19 cellular contexts compared by ENCODE assay signal in genomic region chr18:7417742-7418141, GRCh38.
DNase-seq lines count a peak whose midpoint lies in the region; ATAC-seq and TF ChIP-seq lines count a peak whose summit lies in the region.
"Had no signal": no experiment of that assay in that cellular context is flagged by ENCODE, and none has a peak within 500 bp of the region (broad histone marks: within the 10 kb centered on the region; RNA-seq: fewer than 3 reads in every experiment).

No MANE protein-coding gene starts in this region.

- WGBS in hepatocyte (ENCODE audit: low lambda C conversion rate, missing lambda C conversion rate), result 43% methylated on average over 4 of the region's 4 CpGs

- H3K9me3 Mint-ChIP-seq in CD4-positive, alpha-beta memory T cell, result peaks cover 0 to 17% (median 3%) of the 10 kb centered on the region in 8 donors

- no peak overlapping the region for H3K27ac Mint-ChIP-seq in CD4-positive, alpha-beta memory T cell
- H3K27ac Mint-ChIP-seq: activated naive CD4-positive, alpha-beta T cell treated with anti-CD3 and anti-CD28 coated beads, Interleukin-2, amount 50 U/mL, for 24 hours had no signal

- no peak for ATAC-seq in HG03196 (IDR thresholded peaks at IDR 0.05; ENCODE audit: unreplicated experiment)
- ATAC-seq: activated CD4-positive, CD25-positive, alpha-beta regulatory T cell treated with anti-CD3 and anti-CD28 coated beads, Interleukin-2, amount 50 U/mL, for 24 hours; Panc1; sciatic nerve had no signal

- CTCF ChIA-PET in CD4-positive, alpha-beta memory T cell (lab: Charles Lee; ENCODE audit: partially characterized antibody), result no interaction called here

- H3K36me3 ChIP-seq in hepatocyte (replicated peaks; ENCODE audit: insufficient read depth, low read depth), result no peaks in the 10 kb centered on the region
- H3K36me3 ChIP-seq in CD4-positive, alpha-beta memory T cell (ENCODE audit: insufficient read depth, low read length), result no peaks in the 10 kb centered on the region
- H3K36me3 ChIP-seq: upper lobe of left lung had no signal

- H3K4me3 Mint-ChIP-seq in CD4-positive, alpha-beta memory T cell, result no peak overlapping the region
- H3K4me3 Mint-ChIP-seq: activated naive CD4-positive, alpha-beta T cell treated with anti-CD3 and anti-CD28 coated beads, Interleukin-2, amount 50 U/mL, for 24 hours; neural crest cell had no signal

- H2AFZ ChIP-seq in hepatocyte, result no peak overlapping the region

- H3K9me3 ChIP-seq in hepatocyte (ENCODE audit: low read depth), result no peaks in the 10 kb centered on the region
- no peaks in the 10 kb centered on the region for H3K9me3 ChIP-seq in CD4-positive, alpha-beta memory T cell (ENCODE audit: control insufficient read depth in 1 of 2, low read length in 2 of 2)

- H3K27ac ChIP-seq in hepatocyte, result no peak overlapping the region
- H3K27ac ChIP-seq in CD4-positive, alpha-beta memory T cell (ENCODE audit: low read depth, low read length), result no peak overlapping the region
- H3K27ac ChIP-seq: upper lobe of left lung had no signal

- intact Hi-C loops in CD4-positive, alpha-beta memory T cell (cut with micrococcal nuclease), result no loop called here

- no peak overlapping the region for H3K4me2 ChIP-seq in hepatocyte

- DNase-seq in 8988T (peak; percentile 27), HCEC 1CT (peak; percentile 58), amniotic stem cell (lab: John Stamatoyannopoulos, UW) (peak; percentile 0), hepatocyte (ENCODE audit: low spot score) (peak; percentile 24), T-helper 9 cell (no peak), NCI-H526 (lab: John Stamatoyannopoulos, UW) (no peak)
- DNase-seq in CD4-positive, alpha-beta memory T cell, result no peak
- DNase-seq: NCI-H1105; NCI-H446 treated with DMSO at 0.1 percent for 48 hours; stimulated activated CD4-positive, alpha-beta T cell treated with anti-CD3 and anti-CD28 coated beads, Interleukin-4, amount 100 ng/mL, for 4 hours; T-helper 1 cell; upper lobe of left lung had no signal

- POLR2A ChIA-PET in CD4-positive, alpha-beta memory T cell (lab: Charles Lee; ENCODE audit: partially characterized antibody), result no interaction called here

- H3K27me3 ChIP-seq in hepatocyte, result no peaks in the 10 kb centered on the region
- H3K27me3 ChIP-seq in CD4-positive, alpha-beta memory T cell (ENCODE audit: insufficient read depth, low read length), result no peaks in the 10 kb centered on the region
- H3K27me3 ChIP-seq: upper lobe of left lung had no signal

- H3K9me2 ChIP-seq in hepatocyte (replicated peaks; ENCODE audit: insufficient read depth), result no peaks in the 10 kb centered on the region

- peaks cover 0 to 3% of the 10 kb centered on the region in 2 donors for H3K27me3 Mint-ChIP-seq in CD4-positive, alpha-beta memory T cell

- H3K4me1 Mint-ChIP-seq in CD4-positive, alpha-beta memory T cell, result no peaks in the 10 kb centered on the region
- H3K4me1 Mint-ChIP-seq: activated naive CD4-positive, alpha-beta T cell treated with anti-CD3 and anti-CD28 coated beads, Interleukin-2, amount 50 U/mL, for 24 hours; neural crest cell had no signal

- H4K20me1 ChIP-seq in hepatocyte (ENCODE audit: insufficient read depth, poor library complexity, severe bottlenecking), result no peaks in the 10 kb centered on the region

- no peaks in the 10 kb centered on the region for H3K36me3 Mint-ChIP-seq in CD4-positive, alpha-beta memory T cell
- H3K36me3 Mint-ChIP-seq: activated naive CD4-positive, alpha-beta T cell treated with anti-CD3 and anti-CD28 coated beads, Interleukin-2, amount 50 U/mL, for 24 hours had no signal

- no peaks in the 10 kb centered on the region for H3K4me1 ChIP-seq in hepatocyte (ENCODE audit: insufficient read depth)
- H3K4me1 ChIP-seq in CD4-positive, alpha-beta memory T cell (ENCODE audit: insufficient read depth, low read length), result no peaks in the 10 kb centered on the region

- no peaks in the 10 kb centered on the region for H3K79me2 ChIP-seq in hepatocyte

- no peak for TF ChIP-seq CTCF in hepatocyte (IDR thresholded peaks at IDR 0.05; ENCODE audit: poor library complexity)

- H3K4me3 ChIP-seq in hepatocyte, result no peak overlapping the region
- no peak overlapping the region for H3K4me3 ChIP-seq in CD4-positive, alpha-beta memory T cell (ENCODE audit: low read length in 2 of 2)
- H3K4me3 ChIP-seq: lung, upper lobe of left lung had no signal

Comparison
In these comparisons a context has a peak if more than half of its experiments do, and no peak if none do; other contexts are left out.
1. DNase-seq: peak in 8988T (single experiment), HCEC 1CT (single experiment), amniotic stem cell (single experiment) and hepatocyte (single experiment); none in T-helper 9 cell (single experiment), CD4-positive, alpha-beta memory T cell (0 of 5) and NCI-H526 (0 of 2).